In genomic region chr3:31505353-31506048, GRCh38 we compare ENCODE assay signal across 24 cellular contexts. TPM values are rescaled to one million over a fixed set of nuclear protein-coding genes. Genes with fewer than 3 reads are reported as not detected.
DNase-seq lines count a peak whose midpoint lies in the region; ATAC-seq, FAIRE-seq and TF ChIP-seq lines count a peak whose summit lies in the region.
"Had no signal": no experiment of that assay in that cellular context is flagged by ENCODE, and none has a peak within 500 bp of the region (broad histone marks: within the 10 kb centered on the region; RNA-seq: fewer than 3 reads in every experiment).

No MANE protein-coding gene starts in this region.

- no peak overlapping the region for H3K9ac ChIP-seq in GM12878 (ENCODE audit: control insufficient read depth, insufficient read depth, low read length)

- no peaks in the 10 kb centered on the region for H3K9me3 ChIP-seq in CD4-positive, alpha-beta memory T cell (ENCODE audit: control insufficient read depth in 1 of 2, low read length in 2 of 2)
- H3K9me3 ChIP-seq in GM12878 (replicated peaks; ENCODE audit: control insufficient read depth, insufficient read depth, low read length), result no peaks in the 10 kb centered on the region
- H3K9me3 ChIP-seq in mucosa of descending colon, result no peaks in the 10 kb centered on the region
- H3K9me3 ChIP-seq: adrenal gland had no signal

- no peaks in the 10 kb centered on the region for H3K79me2 ChIP-seq in GM12878 (ENCODE audit: control insufficient read depth, insufficient read depth, low read length)

- H3K4me3 Mint-ChIP-seq in CD4-positive, alpha-beta memory T cell, result peak overlapping the region in 6 of 8 donors; percentile 10 to 53 (median 48)
- H3K4me3 Mint-ChIP-seq: activated CD4-positive, alpha-beta T cell treated with anti-CD3 and anti-CD28 coated beads, Interleukin-2, amount 10 ng/mL, durations not matched to agents 7 days and 5 days; nephron; T-helper 1 cell treated with Interleukin-12 subunit alpha and Interleukin-12 subunit beta and Interleukin-4 antibody, amounts not matched to agents 30 μg/mL and 1 μg/mL, for 36 hours had no signal

- RAD21 ChIA-PET in GM12878 (lab: Charles Lee; ENCODE audit: unreplicated experiment), result interaction anchor here (1.0 kb wide), 2 partner anchors 35 to 114 kb away, joined by 3 to 4 read pairs; no protein-coding TSS in a partner anchor

- H3K27me3 Mint-ChIP-seq in CD4-positive, alpha-beta memory T cell, result no peaks in the 10 kb centered on the region
- H3K27me3 Mint-ChIP-seq: activated CD4-positive, alpha-beta T cell treated with anti-CD3 and anti-CD28 coated beads, Interleukin-2, amount 10 ng/mL, durations not matched to agents 7 days and 5 days had no signal

- CTCF ChIA-PET in CD4-positive, alpha-beta memory T cell (lab: Charles Lee; ENCODE audit: partially characterized antibody), result interaction anchor here (0.6 to 2.3 kb wide), 3 partner anchors 24 to 736 kb away, joined by 3 to 5 read pairs (median 4); partner anchors contain the start of gene STT3B
- CTCF ChIA-PET in GM12878 (lab: Yijun Ruan, JAX), result interaction anchor here (1.5 kb wide), 1 partner anchor 25 kb away, joined by 5 read pairs; no protein-coding TSS in a partner anchor

- no peak for TF ChIP-seq EP300 in GM12878 (IDR thresholded peaks at IDR 0.05; ENCODE audit: borderline replicate concordance in 1 of 2, control insufficient read depth in 1 of 2, low read depth in 2 of 2, low read length in 2 of 2)

- TF ChIP-seq CTCF in GM12878 (IDR thresholded peaks at IDR 0.05 in 2 of 3, conservative IDR thresholded peaks at IDR 0.05 in 1 of 3; ENCODE audit: control insufficient read depth in 2 of 3, extremely low read depth in 1 of 3, insufficient read depth in 1 of 3, low read depth in 3 of 3, low read length in 3 of 3) (no peak), mucosa of descending colon (IDR thresholded peaks at IDR 0.05) (no peak)

- DNase-seq in CD4-positive, alpha-beta memory T cell, result no peak
- DNase-seq in KBM-7 (peak; percentile 26), GM12878 (ENCODE audit: low read depth, low spot score) (no peak), mucosa of descending colon (no peak), SK-N-DZ (ENCODE audit: low spot score) (no peak)
- DNase-seq in activated CD4-positive, alpha-beta T cell treated with anti-CD3 and anti-CD28 coated beads, Interleukin-2, amount 50 U/mL, for 1 hour, result no peak
- DNase-seq: activated CD4-positive, alpha-beta T cell treated with anti-CD3 and anti-CD28 coated beads, Interleukin-2, amount 10 ng/mL, durations not matched to agents 7 days and 5 days; adrenal gland; effector CD4-positive, alpha-beta T cell; foreskin fibroblast; heart right ventricle; KG1; left ventricle myocardium superior; NCI-H1694 treated with DMSO at 0.1 percent for 48 hours; NCI-H526; RPMI8226; stimulated activated CD4-positive, alpha-beta T cell treated with anti-CD3 and anti-CD28 coated beads, Interleukin-15, amount 100 ng/mL, for 24 hours; stimulated activated naive CD8-positive, alpha-beta T cell treated with anti-CD3 and anti-CD28 coated beads, Interleukin-15, Interleukin-2, amounts not matched to agents 100 U/mL and 50 U/mL, for 24 hours had no signal

- FAIRE-seq in GM12878 (lab: Jason Lieb, UNC), result no peak
- FAIRE-seq: islet of Langerhans had no signal

- WGBS in GM12878 (ENCODE audit: insufficient coverage, insufficient replicate concordance, low lambda C conversion rate, missing lambda C conversion rate), result 20% methylated on average over 5 of the region's 5 CpGs

- SMC1A ChIA-PET in GM12878 (lab: Charles Lee; ENCODE audit: uncharacterized antibody, unreplicated experiment), result interaction anchor here (1.4 to 6.1 kb wide), 5 partner anchors 26 to 278 kb away, joined by 3 to 31 read pairs (median 10); partner anchors contain the start of gene STT3B

- H3K4me1 Mint-ChIP-seq in CD4-positive, alpha-beta memory T cell, result peaks cover 48 to 71% (median 54%) of the 10 kb centered on the region in 4 donors

- peaks cover 61% of the 10 kb centered on the region for H3K4me1 ChIP-seq in CD4-positive, alpha-beta memory T cell (ENCODE audit: insufficient read depth, low read length)
- no peaks in the 10 kb centered on the region for H3K4me1 ChIP-seq in GM12878 (ENCODE audit: control insufficient read depth, insufficient read depth, low read length)
- H3K4me1 ChIP-seq in mucosa of descending colon (ENCODE audit: low read depth), result peaks cover 5% of the 10 kb centered on the region
- H3K4me1 ChIP-seq: adrenal gland had no signal

- H2AFZ ChIP-seq in GM12878 (ENCODE audit: control insufficient read depth, low read depth, low read length), result no peak overlapping the region; the same call in 1 of the 2 replicates

- no peaks in the 10 kb centered on the region for H4K20me1 ChIP-seq in GM12878 (ENCODE audit: control insufficient read depth, insufficient read depth)

- intact Hi-C loops in CD4-positive, alpha-beta memory T cell (cut with micrococcal nuclease), result no loop called here
- intact Hi-C loops in GM12878 (cut with micrococcal nuclease; ENCODE audit: unreplicated experiment) (no loop called here), mucosa of descending colon (cut with DNase I, micrococcal nuclease) (no loop called here)

- POLR2A ChIA-PET in CD4-positive, alpha-beta memory T cell (lab: Charles Lee; ENCODE audit: partially characterized antibody), result interaction anchor here (0.5 to 1.1 kb wide), 2 partner anchors 13 to 27 kb away, joined by 3 read pairs; partner anchors contain the start of gene STT3B
- POLR2A ChIA-PET in GM12878 (lab: Charles Lee), result interaction anchor here (0.6 kb wide), 1 partner anchor 40 kb away, joined by 6 read pairs; no protein-coding TSS in a partner anchor

- no peak for TF ChIP-seq POLR2A in GM12878 (IDR thresholded peaks at IDR 0.05; ENCODE audit: low read depth, low read length)

- no peaks in the 10 kb centered on the region for H3K27me3 ChIP-seq in CD4-positive, alpha-beta memory T cell (ENCODE audit: insufficient read depth, low read length)
- no peaks in the 10 kb centered on the region; a peak in 1 of 4 replicates for H3K27me3 ChIP-seq in GM12878 (replicated peaks in 1 of 2; ENCODE audit: control insufficient read depth in 2 of 2, insufficient read depth in 2 of 2, low read length in 1 of 2)
- H3K27me3 ChIP-seq: adrenal gland had no signal

- no peaks in the 10 kb centered on the region for H3K36me3 ChIP-seq in CD4-positive, alpha-beta memory T cell (ENCODE audit: insufficient read depth, low read length)
- no peaks in the 10 kb centered on the region for H3K36me3 ChIP-seq in GM12878 (ENCODE audit: control insufficient read depth in 2 of 2, insufficient read depth in 2 of 2, low read length in 1 of 2)
- no peaks in the 10 kb centered on the region for H3K36me3 ChIP-seq in mucosa of descending colon (ENCODE audit: low read depth)
- H3K36me3 ChIP-seq: adrenal gland, heart right ventricle had no signal

- no peak overlapping the region for H3K4me3 ChIP-seq in CD4-positive, alpha-beta memory T cell (ENCODE audit: low read length in 2 of 2)
- no peak overlapping the region for H3K4me3 ChIP-seq in GM12878
- H3K4me3 ChIP-seq in mucosa of descending colon, result no peak overlapping the region
- H3K4me3 ChIP-seq: adrenal gland, heart right ventricle had no signal

- H3K27ac ChIP-seq in CD4-positive, alpha-beta memory T cell (ENCODE audit: low read depth, low read length), result no peak overlapping the region
- no peak overlapping the region for H3K27ac ChIP-seq in GM12878 (ENCODE audit: control insufficient read depth, insufficient read depth)
- H3K27ac ChIP-seq: adrenal gland, heart right ventricle had no signal

- no peak for ATAC-seq in GM12878
- peak; percentile 66 for ATAC-seq in mucosa of descending colon
- ATAC-seq in HG03378 (IDR thresholded peaks at IDR 0.05; ENCODE audit: unreplicated experiment), result no peak
- ATAC-seq: heart right ventricle; left ventricle myocardium superior; sciatic nerve; stimulated activated naive CD8-positive, alpha-beta T cell treated with anti-CD3 and anti-CD28 coated beads, Interleukin-15, Interleukin-2, amounts not matched to agents 100 U/mL and 50 U/mL, for 24 hours had no signal

- H3K9me3 Mint-ChIP-seq in CD4-positive, alpha-beta memory T cell, result no peaks in the 10 kb centered on the region
- H3K9me3 Mint-ChIP-seq: activated CD4-positive, alpha-beta T cell treated with anti-CD3 and anti-CD28 coated beads, Interleukin-2, amount 10 ng/mL, durations not matched to agents 7 days and 5 days; CD4-positive, CD25-positive, alpha-beta regulatory T cell; nephron; T-helper 1 cell treated with Interleukin-12 subunit alpha and Interleukin-12 subunit beta and Interleukin-4 antibody, amounts not matched to agents 30 μg/mL and 1 μg/mL, for 36 hours had no signal

- no peak for TF ChIP-seq RAD21 in GM12878 (IDR thresholded peaks at IDR 0.05; ENCODE audit: insufficient read depth, low read depth, low read length)

- no TSS peak for BruUV-seq in GM12878 (replicated peaks; lab: Mats Ljungman, UMichigan)

- no peaks in the 10 kb centered on the region for H3K36me3 Mint-ChIP-seq in CD4-positive, alpha-beta memory T cell
- H3K36me3 Mint-ChIP-seq: CD4-positive, CD25-positive, alpha-beta regulatory T cell had no signal

- in situ Hi-C loops in KBM-7 (cut with MboI; ENCODE audit: low pct_unique_long_range_greater_than_20kb, low sequenced_read_pairs) (no loop called here), GM12878 (cut with MboI) (no loop called here)

- no peak overlapping the region for H3K4me2 ChIP-seq in GM12878 (ENCODE audit: control insufficient read depth, insufficient read depth)

- H3K27ac Mint-ChIP-seq in CD4-positive, alpha-beta memory T cell, result peak overlapping the region in 2 of 7 donors; percentile 7 to 60
- H3K27ac Mint-ChIP-seq: activated CD4-positive, alpha-beta T cell treated with anti-CD3 and anti-CD28 coated beads, Interleukin-2, amount 10 ng/mL, durations not matched to agents 7 days and 5 days; CD4-positive, CD25-positive, alpha-beta regulatory T cell; nephron; T-helper 1 cell treated with Interleukin-12 subunit alpha and Interleukin-12 subunit beta and Interleukin-4 antibody, amounts not matched to agents 30 μg/mL and 1 μg/mL, for 36 hours had no signal

RNA-seq across cellular contexts. Expression of gene STT3B, which starts 27.2 kb away (rescaled TPM):
- 100 to 1,000 TPM; 145 to 154 TPM for total RNA-seq in CD4-positive, alpha-beta memory T cell
- 100 to 1,000 TPM; 165 to 183 TPM for polyA plus RNA-seq in CD4-positive, alpha-beta memory T cell
- total RNA-seq in GM12878 (2013; cell fraction: nucleolus; rRNA removed), result 279 and 287 TPM in 2 replicates
- 93.5 and 99.7 TPM in 2 replicates for total RNA-seq in GM12878 (2014; rRNA removed)
- total RNA-seq in GM12878 (2014; rRNA removed; fragmentation: Illumina TruSeq; extraction: Trizol), result 125 and 135 TPM in 2 replicates
- total RNA-seq in GM12878 (2021), result 83.9 and 87.3 TPM in 2 replicates
- polyA plus RNA-seq in GM12878 (2011; ENCODE audit: low read depth), result 51.0 TPM
- 208 and 308 TPM in 2 replicates for polyA plus RNA-seq in GM12878 (2011; rRNA removed)
- 76.6 and 78.3 TPM in 2 replicates for polyA plus RNA-seq in GM12878 (2011; cell fraction: cytosol; rRNA removed)
- polyA plus RNA-seq in GM12878 (2011; cell fraction: nucleus; rRNA removed), result 99.2 and 113 TPM in 2 replicates
- polyA plus RNA-seq in GM12878 (2012), result 73.1 and 105 TPM in 2 replicates
- 80.0 and 89.8 TPM in 2 replicates for polyA plus RNA-seq in GM12878 (2014; fragmentation: Illumina TruSeq; extraction: Trizol)
- polyA plus RNA-seq in GM12878 (2014; fragmentation: Nextera tagmentation; extraction: Ambion mirVana), result 10 to 100 TPM; 19.9 to 29.3 TPM
- 55.9 and 71.1 TPM in 2 replicates for polyA plus RNA-seq in GM12878 (2014; rRNA removed)
- polyA plus RNA-seq in GM12878 (2016; fragmentation: Nextera tagmentation; extraction: Ambion mirVana), result 10 to 100 TPM; 29.9 to 79.2 TPM
- 213 and 270 TPM in 2 replicates for polyA minus RNA-seq in GM12878 (2011; rRNA and poly(A)+ RNA removed)
- polyA minus RNA-seq in GM12878 (2011; cell fraction: cytosol; rRNA and poly(A)+ RNA removed), result 78.4 and 86.4 TPM in 2 replicates
- 110 and 166 TPM in 2 replicates for polyA minus RNA-seq in GM12878 (2011; cell fraction: nucleus; rRNA and poly(A)+ RNA removed)
- 100 to 1,000 TPM in 1 of 3 donors, 10 to 100 TPM in 2; 86.0 to 118 (median 94.3) TPM for total RNA-seq in mucosa of descending colon
- polyA plus RNA-seq in SK-N-DZ (2014; cell fraction: cytosol; rRNA removed), result 117 and 119 TPM in 2 replicates
- polyA plus RNA-seq in SK-N-DZ (2014; cell fraction: nucleus; rRNA removed), result 80.6 and 94.8 TPM in 2 replicates
